11 cellular contexts compared by ENCODE assay signal in the genomic region with DNA sequence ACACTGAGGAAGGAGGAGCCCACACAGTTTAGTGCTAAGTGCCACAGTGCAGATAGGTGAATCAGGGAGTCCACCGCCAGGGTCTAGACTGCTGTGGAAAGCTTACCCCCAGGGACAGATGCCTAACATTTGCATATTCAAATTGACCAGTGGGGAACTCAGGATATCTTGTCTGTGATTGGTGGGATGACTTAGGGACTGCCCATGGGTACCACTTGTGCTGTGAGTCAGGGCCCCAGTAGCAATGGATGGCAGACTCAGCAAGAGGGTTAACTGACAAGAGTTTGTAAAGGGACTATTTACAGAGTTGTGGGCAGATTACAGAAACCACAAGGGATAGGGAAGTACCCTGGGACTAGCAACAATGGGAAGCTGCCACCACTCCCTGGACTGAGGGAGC.
DNase-seq lines count a peak whose midpoint lies in the region; ATAC-seq and TF ChIP-seq lines count a peak whose summit lies in the region.
"Had no signal": no experiment of that assay in that cellular context is flagged by ENCODE, and none has a peak within 500 bp of the region (broad histone marks: within the 10 kb centered on the region; RNA-seq: fewer than 3 reads in every experiment).

No MANE protein-coding gene starts in this region.

- H3K4me2 ChIP-seq in OCI-LY7 (ENCODE audit: low read length): peak overlapping the region; percentile 41
- H3K4me2 ChIP-seq: A549 had no signal

- H3K36me3 ChIP-seq in OCI-LY7 (ENCODE audit: insufficient read depth, low read length) (no peaks in the 10 kb centered on the region), prostate gland (no peaks in the 10 kb centered on the region)

- DNase-seq in NCI-H1436 treated with DMSO at 0.1 percent for 48 hours (lab: John Stamatoyannopoulos, UW) (peak; percentile 12), NCI-H1436 (lab: John Stamatoyannopoulos, UW) (no peak), OCI-LY7 (ENCODE audit: low spot score) (peak; percentile 32), kidney tubule cell (ENCODE audit: low spot score) (peak; percentile 50), activated gamma-delta T cell (lab: John Stamatoyannopoulos, UW) (no peak), islet precursor cell (no peak), prostate gland (ENCODE audit: low spot score) (no peak)
- DNase-seq: mammary epithelial cell; stimulated activated naive CD4-positive, alpha-beta T cell treated with Interleukin-2 at 50 U/mL for 16 hours had no signal

- no peaks in the 10 kb centered on the region for H3K9me2 ChIP-seq in OCI-LY7 (ENCODE audit: insufficient read depth, low read length)

- H3K79me2 ChIP-seq in OCI-LY7 (ENCODE audit: insufficient read depth, low read depth, low read length): no peaks in the 10 kb centered on the region

- no peak overlapping the region; the same call in 1 of the 2 replicates for H2AFZ ChIP-seq in OCI-LY7 (ENCODE audit: low read length)

- H3K4me3 ChIP-seq in OCI-LY7 (ENCODE audit: low read depth, low read length, poor library complexity, severe bottlenecking) (no peak overlapping the region), prostate gland (no peak overlapping the region)
- H3K4me3 ChIP-seq: A549 had no signal

- WGBS in prostate gland: no CpG with 5 or more reads among the region's 1 CpG

- peak; percentile 47 for ATAC-seq in HG02852 (IDR thresholded peaks at IDR 0.05; ENCODE audit: unreplicated experiment)
- ATAC-seq: A549 had no signal

- no peak for TF ChIP-seq POLR2A in prostate gland (IDR thresholded peaks at IDR 0.05)

- H3K27ac ChIP-seq in OCI-LY7 (ENCODE audit: low read depth, low read length, poor library complexity, severe bottlenecking) (no peak overlapping the region), prostate gland (no peak overlapping the region)

- BruUV-seq in OCI-LY7 (replicated peaks; lab: Mats Ljungman, UMichigan): no TSS peak

- intact Hi-C loops in OCI-LY7 (cut with micrococcal nuclease; ENCODE audit: unreplicated experiment): loop anchor here (2.0 to 10.0 kb wide), 2 partner anchors 85 to 161 kb away; no protein-coding TSS in a partner anchor
- intact Hi-C loops in prostate gland (cut with DNase I): loop anchor here (10.0 kb wide), 4 partner anchors 61 to 449 kb away; no protein-coding TSS in a partner anchor

- POLR2A ChIA-PET in OCI-LY7 (lab: Charles Lee): interaction anchor here (0.6 kb wide), 1 partner anchor 347 kb away, joined by 4 read pairs; no protein-coding TSS in a partner anchor

- TF ChIP-seq CTCF in OCI-LY7 (conservative IDR thresholded peaks at IDR 0.05; ENCODE audit: low read length) (no peak), prostate gland (IDR thresholded peaks at IDR 0.05) (no peak)

- CTCF ChIA-PET in OCI-LY7 (lab: Charles Lee; ENCODE audit: unreplicated experiment): no interaction called here

- H3K9me3 ChIP-seq in OCI-LY7 (ENCODE audit: low read length) (no peaks in the 10 kb centered on the region), prostate gland (no peaks in the 10 kb centered on the region)
- H3K9me3 ChIP-seq: A549 had no signal

- no peaks in the 10 kb centered on the region for H4K20me1 ChIP-seq in OCI-LY7 (ENCODE audit: insufficient read depth, low read length)

- H3K4me1 ChIP-seq in OCI-LY7 (ENCODE audit: insufficient read depth, low read length, poor library complexity, severe bottlenecking): peaks cover 16% of the 10 kb centered on the region
- H3K4me1 ChIP-seq in prostate gland (replicated peaks): no peaks in the 10 kb centered on the region

- H3K27me3 ChIP-seq in prostate gland (replicated peaks; ENCODE audit: insufficient read depth): no peaks in the 10 kb centered on the region

Comparison
In these comparisons a context has a peak if more than half of its experiments do, and no peak if none do; other contexts are left out.
1. DNase-seq: peak in NCI-H1436 treated with DMSO at 0.1 percent for 48 hours (single experiment), OCI-LY7 (single experiment) and kidney tubule cell (single experiment); none in NCI-H1436 (single experiment), activated gamma-delta T cell (single experiment), islet precursor cell (single experiment) and prostate gland (single experiment).